In genomic region chr11:125929445-125930075, GRCh38 we compare ENCODE assay signal across 21 cellular contexts. TPM values are rescaled to one million over a fixed set of nuclear protein-coding genes. Genes with fewer than 3 reads are reported as not detected.
"Had no signal": no experiment of that assay in that cellular context is flagged by ENCODE, and none has a peak within 500 bp of the region (broad histone marks: within the 10 kb centered on the region; RNA-seq: fewer than 3 reads in every experiment).

No MANE protein-coding gene starts in this region.

- H3K4me1 ChIP-seq: left lung, psoas muscle had no signal

- H3K9me3 ChIP-seq: body of pancreas, esophagus muscularis mucosa, left lung, psoas muscle, sigmoid colon, stomach had no signal

- H3K27ac ChIP-seq: body of pancreas, coronary artery, esophagus muscularis mucosa, left lung, psoas muscle, sigmoid colon, stomach had no signal

- H3K36me3 ChIP-seq: esophagus muscularis mucosa, left lung, sigmoid colon, stomach had no signal

- DNase-seq: activated CD4-positive, alpha-beta memory T cell treated with anti-CD3 and anti-CD28 coated beads, Interleukin-2, amount 10 ng/mL, durations not matched to agents 7 days and 5 days; activated CD4-positive, alpha-beta T cell treated with anti-CD3 and anti-CD28 coated beads for 4 hours; activated effector memory CD4-positive, alpha-beta T cell treated with anti-CD3 and anti-CD28 coated beads, Interleukin-2, amount 50 U/mL, for 16 hours; body of pancreas; central memory CD4-positive, alpha-beta T cell; hippocampal formation; kidney; left lung; mammary epithelial cell; naive thymus-derived CD8-positive, alpha-beta T cell; psoas muscle; sigmoid colon; stimulated activated CD4-positive, alpha-beta T cell treated with anti-CD3 and anti-CD28 coated beads, Interleukin-1b, Interleukin-23, amount 100 ng/mL, for 48 hours; stomach; T-helper 2 cell had no signal

- H3K4me3 ChIP-seq: body of pancreas, coronary artery, esophagus muscularis mucosa, left lung, psoas muscle, sigmoid colon, stomach had no signal

- H3K27me3 ChIP-seq: esophagus muscularis mucosa, left lung, sigmoid colon had no signal

- ATAC-seq: activated naive CD4-positive, alpha-beta T cell treated with anti-CD3 and anti-CD28 coated beads, Interleukin-2, amount 50 U/mL, for 72 hours; body of pancreas; left lung; naive thymus-derived CD8-positive, alpha-beta T cell; psoas muscle; WTC11 had no signal

RNA-seq across cellular contexts. Expression of gene VSIG10L2, which starts 16.3 kb away (rescaled TPM):
- total RNA-seq: activated CD4-positive, alpha-beta memory T cell treated with anti-CD3 and anti-CD28 coated beads, Interleukin-2, amount 10 ng/mL, durations not matched to agents 7 days and 5 days; activated naive CD4-positive, alpha-beta T cell treated with anti-CD3 and anti-CD28 coated beads, Interleukin-2, amount 50 U/mL, for 72 hours; body of pancreas; glomerular endothelial cell; kidney; mammary epithelial cell; mucosa of gallbladder; naive thymus-derived CD8-positive, alpha-beta T cell; psoas muscle; stomach; WTC11 had no signal

RNA-seq across cellular contexts. Expression of gene DDX25, which starts 25.3 kb away (rescaled TPM):
- total RNA-seq: activated CD4-positive, alpha-beta memory T cell treated with anti-CD3 and anti-CD28 coated beads, Interleukin-2, amount 10 ng/mL, durations not matched to agents 7 days and 5 days; glomerular endothelial cell; mammary epithelial cell; psoas muscle had no signal
